18 cellular contexts compared by ENCODE assay signal in genomic region chr13:109451726-109452125, GRCh38.
"Had no signal": no experiment of that assay in that cellular context is flagged by ENCODE, and none has a peak within 500 bp of the region (broad histone marks: within the 10 kb centered on the region; RNA-seq: fewer than 3 reads in every experiment).

No MANE protein-coding gene starts in this region.

- H3K27ac Mint-ChIP-seq: immature natural killer cell, naive B cell, nephron had no signal

- H3K4me1 ChIP-seq: lower lobe of right lung, transverse colon had no signal

- ATAC-seq: esophagus mucosa, lower lobe of right lung, sciatic nerve had no signal

- DNase-seq: cortex of kidney; dorsolateral prefrontal cortex; effector CD8-positive, alpha-beta T cell; immature natural killer cell; left ventricle myocardium inferior; lower lobe of right lung; mesendoderm; naive B cell; stimulated activated CD4-positive, alpha-beta T cell treated with anti-CD3 and anti-CD28 coated beads, Interleukin-2, amount 100 ng/mL, for 24 hours; stimulated activated naive CD4-positive, alpha-beta T cell; stomach; substantia nigra; transverse colon had no signal

- H3K4me1 Mint-ChIP-seq: immature natural killer cell, naive B cell, nephron had no signal

- H3K36me3 ChIP-seq: left ventricle myocardium inferior, lower lobe of right lung, neutrophil, stomach, thoracic aorta, transverse colon had no signal

- H3K27me3 ChIP-seq: dorsolateral prefrontal cortex, neutrophil, stomach, transverse colon had no signal

- H3K36me3 Mint-ChIP-seq: immature natural killer cell, naive B cell had no signal

- H3K4me3 Mint-ChIP-seq: immature natural killer cell, naive B cell, nephron had no signal

- H3K4me3 ChIP-seq: dorsolateral prefrontal cortex, left ventricle myocardium inferior, lower lobe of right lung, stomach, thoracic aorta, transverse colon had no signal

- H3K9me3 Mint-ChIP-seq: nephron had no signal

- H3K9me3 ChIP-seq: left ventricle myocardium inferior, lower lobe of right lung, neutrophil, stomach, thoracic aorta, transverse colon had no signal

- H3K27ac ChIP-seq: dorsolateral prefrontal cortex, left ventricle myocardium inferior, lower lobe of right lung, neutrophil, stomach, thoracic aorta, transverse colon had no signal
